In genomic region chr16:28822520-28823290, GRCh38 we compare ENCODE assay signal across 8 cellular contexts. TPM values are rescaled to one million over a fixed set of nuclear protein-coding genes. Genes with fewer than 3 reads are reported as not detected.
DNase-seq lines count a peak whose midpoint lies in the region; ATAC-seq and TF ChIP-seq lines count a peak whose summit lies in the region.

TSS of gene ATXN2L (plus strand) at chr16:28822999. CDS start at chr16:28823260, 261 bp downstream.

- ATAC-seq in GM19025 (IDR thresholded peaks at IDR 0.05; ENCODE audit: low read depth, unreplicated experiment) (peak; percentile 43), HG03354 (IDR thresholded peaks at IDR 0.05; ENCODE audit: poor library complexity, severe bottlenecking, unreplicated experiment) (peak; percentile 59)
- peak; percentile 43 for ATAC-seq in activated CD4-positive, alpha-beta T cell treated with anti-CD3 and anti-CD28 coated beads for 36 hours

- H3K4me3 ChIP-seq in choroid plexus epithelial cell (ENCODE audit: low read depth, low read length), result peak within 1 kb of the TSS; percentile 88

- H3K36me3 Mint-ChIP-seq in activated CD4-positive, alpha-beta T cell treated with anti-CD3 and anti-CD28 coated beads for 36 hours (ENCODE audit: low read depth), result peaks cover 40% of the 10 kb centered on the region

- H3K9me3 Mint-ChIP-seq in activated CD4-positive, alpha-beta T cell treated with anti-CD3 and anti-CD28 coated beads for 36 hours (ENCODE audit: low read depth), result no peaks in the 10 kb centered on the region

- POLR2A ChIA-PET in activated CD4-positive, alpha-beta T cell treated with anti-CD3 and anti-CD28 coated beads for 36 hours (lab: Charles Lee), result interaction anchor here (0.5 to 4.3 kb wide), 7 partner anchors 15 to 1151 kb away, joined by 3 to 33 read pairs (median 7); partner anchors contain the start of genes NFATC2IP, SH2B1, TAOK2 and TUFM

- intact Hi-C loops in activated CD4-positive, alpha-beta T cell treated with anti-CD3 and anti-CD28 coated beads for 36 hours (cut with DNase I, micrococcal nuclease), result loop anchor here (1.0 to 10.0 kb wide), 15 partner anchors 41 to 1836 kb away; partner anchors contain the start of genes CLN3 (in 1 of the 2), FBRS (in 1 of the 2), INO80E (in 1 of the 2) and MYL11 (in 1 of the 2)

- DNase-seq in AG08396 (ENCODE audit: low spot score) (peak; percentile 94), NCI-H510A (lab: John Stamatoyannopoulos, UW) (peak; percentile 97), choroid plexus epithelial cell (ENCODE audit: low read depth) (peak; percentile 98), kidney glomerular epithelial cell (lab: John Stamatoyannopoulos, UW) (peak; percentile 82)
- peak; percentile 99 for DNase-seq in activated CD4-positive, alpha-beta T cell treated with anti-CD3 and anti-CD28 coated beads for 36 hours
- peak; percentile 93 to 95 for DNase-seq in stimulated activated CD4-positive, alpha-beta T cell treated with anti-CD3 and anti-CD28 coated beads, Interleukin-15, amount 100 ng/mL, for 48 hours (ENCODE audit: low read depth in 2 of 2)

- CTCF ChIA-PET in activated CD4-positive, alpha-beta T cell treated with anti-CD3 and anti-CD28 coated beads for 36 hours (lab: Charles Lee), result interaction anchor here (0.8 to 1.5 kb wide), 3 partner anchors 40 to 123 kb away, joined by 3 to 4 read pairs (median 4); no protein-coding TSS in a partner anchor

- H3K4me3 Mint-ChIP-seq in activated CD4-positive, alpha-beta T cell treated with anti-CD3 and anti-CD28 coated beads for 36 hours, result peak within 1 kb of the TSS; percentile 96

- no peak for TF ChIP-seq CTCF in choroid plexus epithelial cell (conservative IDR thresholded peaks at IDR 0.05; ENCODE audit: low read depth, low read length)

- peaks cover 41% of the 10 kb centered on the region for H3K4me1 Mint-ChIP-seq in activated CD4-positive, alpha-beta T cell treated with anti-CD3 and anti-CD28 coated beads for 36 hours

- no peaks in the 10 kb centered on the region for H3K27me3 Mint-ChIP-seq in activated CD4-positive, alpha-beta T cell treated with anti-CD3 and anti-CD28 coated beads for 36 hours

- H3K27ac Mint-ChIP-seq in activated CD4-positive, alpha-beta T cell treated with anti-CD3 and anti-CD28 coated beads for 36 hours, result peak within 1 kb of the TSS; percentile 100

RNA-seq across cellular contexts. Expression of gene ATXN2L, which starts in this region (rescaled TPM):
- 100 to 1,000 TPM; 298 to 319 TPM for total RNA-seq in activated CD4-positive, alpha-beta T cell treated with anti-CD3 and anti-CD28 coated beads for 36 hours

Comparison
In these comparisons a context has a peak if more than half of its experiments do, and no peak if none do; other contexts are left out.
1. Peak in every context shown above with its lines: DNase-seq, ATAC-seq and H3K4me3 ChIP-seq.